Comparison of ENCODE assay signal across 13 cellular contexts in the genomic region with DNA sequence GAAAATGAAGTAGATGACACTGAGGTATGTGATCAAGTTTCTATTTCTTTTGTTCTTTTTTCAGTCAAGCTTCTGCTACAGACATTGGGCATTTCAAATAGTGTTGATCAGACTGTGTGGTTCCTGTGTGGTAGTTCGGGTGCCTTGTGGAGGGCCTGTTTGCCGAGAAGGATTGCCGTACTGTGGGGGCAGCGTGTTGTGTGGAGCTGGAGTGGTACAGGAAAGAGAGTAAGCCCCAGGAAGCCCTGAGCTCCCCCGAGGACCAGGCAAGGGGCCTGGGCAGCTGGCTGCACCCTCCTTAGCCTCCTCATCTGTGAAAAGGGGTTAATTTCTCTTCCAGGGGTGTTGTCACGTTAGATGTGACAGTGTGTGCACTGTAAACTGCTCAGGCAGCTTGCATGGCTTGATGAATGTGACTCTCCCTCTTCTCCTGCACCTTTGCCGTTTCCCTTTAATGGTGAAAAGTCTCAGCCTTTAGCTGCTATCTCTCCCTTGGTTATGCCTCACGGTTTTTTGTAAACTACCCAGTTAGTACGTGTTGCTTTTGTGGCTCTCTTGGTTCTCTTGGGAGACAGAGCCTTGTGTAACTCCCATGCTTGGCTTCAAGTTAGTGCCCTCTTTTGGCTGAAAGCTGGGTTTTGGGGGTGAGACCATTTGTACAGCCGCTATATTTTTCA. TPM values are rescaled to one million over a fixed set of nuclear protein-coding genes. Genes with fewer than 3 reads are reported as not detected.
DNase-seq lines count a peak whose midpoint lies in the region; ATAC-seq and TF ChIP-seq lines count a peak whose summit lies in the region.
"Had no signal": no experiment of that assay in that cellular context is flagged by ENCODE, and none has a peak within 500 bp of the region (broad histone marks: within the 10 kb centered on the region; RNA-seq: fewer than 3 reads in every experiment).

No MANE protein-coding gene starts in this region.

- no peak overlapping the region for H3K4me3 Mint-ChIP-seq in MCF 10A (ENCODE audit: unreplicated experiment)
- peak overlapping the region; percentile 94 for H3K4me3 Mint-ChIP-seq in activated naive CD8-positive, alpha-beta T cell treated with anti-CD3 and anti-CD28 coated beads, Interleukin-2, amount 50 U/mL, for 24 hours

- H3K9ac ChIP-seq in mammary epithelial cell (ENCODE audit: insufficient read depth, low read length) (no peak overlapping the region), subcutaneous abdominal adipose tissue (ENCODE audit: low read length in 5 of 5) (peak overlapping the region in 4 of 5 donors; percentile 22 to 62 (median 50))

- no peaks in the 10 kb centered on the region for H3K9me3 ChIP-seq in mammary epithelial cell (replicated peaks; ENCODE audit: insufficient read depth, low read length)
- H3K9me3 ChIP-seq in hepatocyte (ENCODE audit: low read depth) = no peaks in the 10 kb centered on the region
- H3K9me3 ChIP-seq in subcutaneous abdominal adipose tissue (ENCODE audit: control insufficient read depth in 5 of 5, low read length in 5 of 5) = no peaks in the 10 kb centered on the region
- H3K9me3 ChIP-seq: pancreas had no signal

- H3K36me3 Mint-ChIP-seq in MCF 10A (ENCODE audit: insufficient read depth, unreplicated experiment) = peaks cover 72% of the 10 kb centered on the region
- H3K36me3 Mint-ChIP-seq in activated naive CD8-positive, alpha-beta T cell treated with anti-CD3 and anti-CD28 coated beads, Interleukin-2, amount 50 U/mL, for 24 hours (ENCODE audit: low read depth) = peaks cover 63% of the 10 kb centered on the region

- CTCF ChIA-PET in MCF 10A (lab: Yijun Ruan, JAX) = no interaction called here
- CTCF ChIA-PET in mammary epithelial cell (lab: Charles Lee; ENCODE audit: low non-redundant PET) = no interaction called here

- ATAC-seq in activated naive CD8-positive, alpha-beta T cell treated with anti-CD3 and anti-CD28 coated beads, Interleukin-2, amount 50 U/mL, for 24 hours = no peak
- no peak for ATAC-seq in HG03460 (IDR thresholded peaks at IDR 0.05; ENCODE audit: unreplicated experiment)
- ATAC-seq: pancreas had no signal

- POLR2A ChIA-PET in MCF 10A (lab: Yijun Ruan, JAX) = interaction anchor here (0.7 kb wide), 2 partner anchors 8 to 19 kb away, joined by 3 read pairs; no protein-coding TSS in a partner anchor

- H3K27me3 Mint-ChIP-seq in MCF 10A (ENCODE audit: insufficient read depth, unreplicated experiment) = no peaks in the 10 kb centered on the region
- no peaks in the 10 kb centered on the region for H3K27me3 Mint-ChIP-seq in activated naive CD8-positive, alpha-beta T cell treated with anti-CD3 and anti-CD28 coated beads, Interleukin-2, amount 50 U/mL, for 24 hours

- H3K4me1 Mint-ChIP-seq in MCF 10A (ENCODE audit: insufficient read depth, unreplicated experiment) = peaks cover 40% of the 10 kb centered on the region
- H3K4me1 Mint-ChIP-seq in activated naive CD8-positive, alpha-beta T cell treated with anti-CD3 and anti-CD28 coated beads, Interleukin-2, amount 50 U/mL, for 24 hours = peaks cover 57% of the 10 kb centered on the region

- H3K9me2 ChIP-seq in hepatocyte (replicated peaks; ENCODE audit: insufficient read depth) = no peaks in the 10 kb centered on the region

- BruUV-seq in MCF 10A (replicated peaks; lab: Mats Ljungman, UMichigan) (no TSS peak), mammary epithelial cell (replicated peaks; lab: Mats Ljungman, UMichigan) (no TSS peak)

- H3K27ac ChIP-seq in mammary epithelial cell (ENCODE audit: insufficient read depth, low read depth, low read length) (no peak overlapping the region), hepatocyte (no peak overlapping the region), subcutaneous abdominal adipose tissue (ENCODE audit: low read depth, low read length) (peak overlapping the region; percentile 100)
- H3K27ac ChIP-seq: C4-2B had no signal

- in situ Hi-C loops in mammary epithelial cell (cut with MboI; ENCODE audit: low sequenced_read_pairs in 2 of 2) = no loop called here

- H2AFZ ChIP-seq in mammary epithelial cell (ENCODE audit: low read depth, low read length) (no peak overlapping the region), hepatocyte (no peak overlapping the region)

- H3K4me1 ChIP-seq in mammary epithelial cell (ENCODE audit: insufficient read depth, low read length) (peaks cover 36% of the 10 kb centered on the region), hepatocyte (ENCODE audit: insufficient read depth) (peaks cover 41% of the 10 kb centered on the region), subcutaneous abdominal adipose tissue (ENCODE audit: control insufficient read depth in 5 of 5, insufficient read depth in 5 of 5, low read length in 5 of 5) (peaks cover 15 to 55% (median 50%) of the 10 kb centered on the region in 5 donors)

- H3K79me2 ChIP-seq in mammary epithelial cell (ENCODE audit: insufficient read depth, low read length) = peaks cover 60% of the 10 kb centered on the region
- H3K79me2 ChIP-seq in hepatocyte = peaks cover 63% of the 10 kb centered on the region

- H3K4me2 ChIP-seq in mammary epithelial cell (ENCODE audit: insufficient read depth, low read depth, low read length) (no peak overlapping the region), hepatocyte (peak overlapping the region; percentile 88)

- DNase-seq in MCF 10A (ENCODE audit: unreplicated experiment) (no peak), mammary epithelial cell (no peak), hepatocyte (ENCODE audit: low spot score) (no peak), NCI-H2196 (lab: John Stamatoyannopoulos, UW; ENCODE audit: unreplicated experiment) (no peak), Ammon's horn (ENCODE audit: low spot score) (no peak)
- no peak for DNase-seq in activated naive CD8-positive, alpha-beta T cell treated with anti-CD3 and anti-CD28 coated beads, Interleukin-2, amount 50 U/mL, for 24 hours
- DNase-seq: activated gamma-delta T cell treated with Interleukin-2 at 50 U/mL for 16 hours; NCI-H1417; NK-92 treated with Interleukin-12 subunit alpha and Interleukin-12 subunit beta, amount 100 ng/mL, for 24 hours; pancreas had no signal

- H4K20me1 ChIP-seq in mammary epithelial cell (ENCODE audit: insufficient read depth, low read length) = no peaks in the 10 kb centered on the region
- peaks cover 6% of the 10 kb centered on the region for H4K20me1 ChIP-seq in hepatocyte (ENCODE audit: insufficient read depth, poor library complexity, severe bottlenecking)

- H3K36me3 ChIP-seq in mammary epithelial cell (ENCODE audit: insufficient read depth, low read length) (peaks cover 35% of the 10 kb centered on the region), hepatocyte (replicated peaks; ENCODE audit: insufficient read depth, low read depth) (no peaks in the 10 kb centered on the region), subcutaneous abdominal adipose tissue (ENCODE audit: control insufficient read depth in 5 of 5, insufficient read depth in 5 of 5, low read length in 5 of 5) (peaks cover 29 to 68% (median 57%) of the 10 kb centered on the region in 5 donors)

- H3K9me3 Mint-ChIP-seq in MCF 10A (ENCODE audit: unreplicated experiment) = no peaks in the 10 kb centered on the region
- no peaks in the 10 kb centered on the region for H3K9me3 Mint-ChIP-seq in activated naive CD8-positive, alpha-beta T cell treated with anti-CD3 and anti-CD28 coated beads, Interleukin-2, amount 50 U/mL, for 24 hours

- WGBS in mammary epithelial cell (ENCODE audit: low coverage, missing lambda C conversion rate) = 97% methylated on average over 9 of the region's 10 CpGs
- 75% methylated on average over 10 of the region's 10 CpGs for WGBS in hepatocyte (ENCODE audit: low lambda C conversion rate, missing lambda C conversion rate)

- intact Hi-C loops in MCF 10A (cut with micrococcal nuclease) (no loop called here), mammary epithelial cell (cut with micrococcal nuclease) (no loop called here)

- no peak overlapping the region for H3K4me3 ChIP-seq in mammary epithelial cell (replicated peaks in 1 of 3; ENCODE audit: insufficient read depth in 1 of 3, low read depth in 2 of 3, low read length in 3 of 3)
- no peak overlapping the region for H3K4me3 ChIP-seq in hepatocyte
- H3K4me3 ChIP-seq in subcutaneous abdominal adipose tissue (ENCODE audit: low read depth in 1 of 5, low read length in 5 of 5) = peak overlapping the region in 3 of 5 donors; percentile 35 to 51 (median 40)

- H3K27ac Mint-ChIP-seq in MCF 10A (ENCODE audit: low read depth, unreplicated experiment) = peak overlapping the region; percentile 84
- H3K27ac Mint-ChIP-seq in activated naive CD8-positive, alpha-beta T cell treated with anti-CD3 and anti-CD28 coated beads, Interleukin-2, amount 50 U/mL, for 24 hours = peak overlapping the region; percentile 56

- dilution Hi-C loops in mammary epithelial cell (cut with HindIII; ENCODE audit: low sequenced_read_pairs) = loop anchor here (5.0 kb wide), 3 partner anchors 46 to 414 kb away; no protein-coding TSS in a partner anchor

- no peaks in the 10 kb centered on the region for H3K27me3 ChIP-seq in mammary epithelial cell (ENCODE audit: insufficient read depth, low read length)
- H3K27me3 ChIP-seq in hepatocyte = no peaks in the 10 kb centered on the region
- H3K27me3 ChIP-seq in subcutaneous abdominal adipose tissue (ENCODE audit: control insufficient read depth in 5 of 5, insufficient read depth in 4 of 5, low read length in 5 of 5) = no peaks in the 10 kb centered on the region
- H3K27me3 ChIP-seq: pancreas had no signal

- TF ChIP-seq CTCF in MCF 10A (IDR thresholded peaks at IDR 0.05; ENCODE audit: unreplicated experiment) = no peak
- no peak for TF ChIP-seq CTCF in mammary epithelial cell (conservative IDR thresholded peaks at IDR 0.05 in 1 of 2, IDR thresholded peaks at IDR 0.05 in 1 of 2; ENCODE audit: extremely low read depth in 1 of 2, insufficient read depth in 1 of 2, low read depth in 1 of 2, low read length in 2 of 2)
- TF ChIP-seq CTCF in hepatocyte (IDR thresholded peaks at IDR 0.05; ENCODE audit: poor library complexity) = no peak

RNA-seq across cellular contexts. Expression of gene C2orf74, which starts 19.5 kb away (rescaled TPM):
- total RNA-seq in MCF 10A (2022) = 24.8 and 29.7 TPM in 2 replicates
- 10 to 100 TPM in 1 of 2 donors, 1 to 10 TPM in 1; 2.7 to 13.3 TPM for total RNA-seq in mammary epithelial cell
- polyA plus RNA-seq in mammary epithelial cell = 19.2 TPM
- polyA minus RNA-seq in mammary epithelial cell = 35.2 TPM
- 5.1 and 6.2 TPM in 2 replicates for total RNA-seq in hepatocyte
- polyA plus RNA-seq in hepatocyte = 10.2 and 12.4 TPM in 2 replicates

Comparison
In these comparisons a context has a peak if more than half of its experiments do, and no peak if none do; other contexts are left out.
1. H3K4me3 ChIP-seq: peak in subcutaneous abdominal adipose tissue (3 of 5); none in mammary epithelial cell (0 of 3) and hepatocyte (single experiment).